31 cellular contexts compared by ENCODE assay signal in the genomic region with DNA sequence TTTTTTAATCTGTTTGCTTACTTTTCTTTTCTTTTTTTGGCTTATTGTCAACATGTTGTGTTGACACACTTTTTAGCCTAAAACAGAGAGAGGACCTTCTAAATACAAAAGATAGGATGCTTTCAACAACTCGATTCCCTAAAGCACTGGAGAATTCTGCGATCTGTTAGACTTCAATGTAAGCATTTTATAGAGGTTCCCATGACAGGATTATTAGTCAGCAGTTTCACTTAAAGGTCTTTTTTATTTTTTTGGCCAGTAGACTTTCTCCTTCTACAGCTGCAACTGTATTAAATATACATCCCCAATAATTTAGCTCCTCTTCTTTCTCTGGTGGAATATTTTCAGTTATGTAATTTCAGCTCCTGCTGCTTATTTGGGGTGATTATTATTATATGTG. TPM values are rescaled to one million over a fixed set of nuclear protein-coding genes. Genes with fewer than 3 reads are reported as not detected.
DNase-seq lines count a peak whose midpoint lies in the region; ATAC-seq and TF ChIP-seq lines count a peak whose summit lies in the region.
"Had no signal": no experiment of that assay in that cellular context is flagged by ENCODE, and none has a peak within 500 bp of the region (broad histone marks: within the 10 kb centered on the region; RNA-seq: fewer than 3 reads in every experiment).

No MANE protein-coding gene starts in this region.

- intact Hi-C loops in MCF 10A (cut with micrococcal nuclease) (no loop called here), breast epithelium (cut with DNase I; ENCODE audit: low total_unique reads) (loop anchor here (5.0 to 10.0 kb wide), 2 partner anchors 128 to 530 kb away; no protein-coding TSS in a partner anchor), mammary epithelial cell (cut with micrococcal nuclease) (no loop called here), mucosa of descending colon (cut with DNase I, micrococcal nuclease) (no loop called here)
- intact Hi-C loops in activated CD4-positive, alpha-beta T cell treated with anti-CD3 and anti-CD28 coated beads, Interleukin-2, amount 10 ng/mL, durations not matched to agents 24 days and 14 days (cut with micrococcal nuclease): no loop called here

- H3K4me1 ChIP-seq in breast epithelium (no peaks in the 10 kb centered on the region), mammary epithelial cell (ENCODE audit: insufficient read depth, low read length) (peaks cover 15% of the 10 kb centered on the region), skeletal muscle satellite cell (ENCODE audit: control insufficient read depth, insufficient read depth, low read length) (peaks cover 58% of the 10 kb centered on the region), mucosa of descending colon (ENCODE audit: low read depth) (no peaks in the 10 kb centered on the region)
- H3K4me1 ChIP-seq: parathyroid adenoma, uterus had no signal

- no peaks in the 10 kb centered on the region for H3K27me3 Mint-ChIP-seq in MCF 10A (ENCODE audit: insufficient read depth, unreplicated experiment)
- H3K27me3 Mint-ChIP-seq in activated CD4-positive, alpha-beta T cell treated with anti-CD3 and anti-CD28 coated beads, Interleukin-2, amount 10 ng/mL, durations not matched to agents 24 days and 14 days: peaks cover 36% of the 10 kb centered on the region

- H3K36me3 ChIP-seq in breast epithelium: no peaks in the 10 kb centered on the region
- no peaks in the 10 kb centered on the region for H3K36me3 ChIP-seq in mammary epithelial cell (ENCODE audit: insufficient read depth, low read length)
- no peaks in the 10 kb centered on the region for H3K36me3 ChIP-seq in skeletal muscle satellite cell (ENCODE audit: insufficient read depth, low read length)
- H3K36me3 ChIP-seq in mucosa of descending colon (ENCODE audit: low read depth): no peaks in the 10 kb centered on the region
- H3K36me3 ChIP-seq: stomach, uterus had no signal

- ATAC-seq in mucosa of descending colon: no peak
- ATAC-seq: activated CD8-positive, alpha-beta T cell treated with anti-CD3 and anti-CD28 coated beads, Interleukin-2, amount 10 ng/mL, durations not matched to agents 7 days and 5 days; activated T-helper 17 cell treated with anti-CD3 and anti-CD28 coated beads, Interleukin-2, amount 50 U/mL, for 72 hours; esophagus mucosa; Panc1 had no signal

- H3K36me3 Mint-ChIP-seq in MCF 10A (ENCODE audit: insufficient read depth, unreplicated experiment): no peaks in the 10 kb centered on the region
- H3K36me3 Mint-ChIP-seq in activated CD4-positive, alpha-beta T cell treated with anti-CD3 and anti-CD28 coated beads, Interleukin-2, amount 10 ng/mL, durations not matched to agents 24 days and 14 days (ENCODE audit: low read depth): no peaks in the 10 kb centered on the region
- H3K36me3 Mint-ChIP-seq: activated naive CD4-positive, alpha-beta T cell treated with anti-CD3 and anti-CD28 coated beads, Interleukin-2, amount 10 ng/mL, durations not matched to agents 7 days and 5 days; CD4-positive, CD25-positive, alpha-beta regulatory T cell; memory B cell had no signal

- H3K4me2 ChIP-seq in mammary epithelial cell (ENCODE audit: insufficient read depth, low read depth, low read length): no peak overlapping the region
- peak overlapping the region; percentile 29 for H3K4me2 ChIP-seq in skeletal muscle satellite cell (ENCODE audit: low read length)

- POLR2A ChIA-PET in MCF 10A (lab: Yijun Ruan, JAX): no interaction called here

- H3K4me3 Mint-ChIP-seq in MCF 10A (ENCODE audit: unreplicated experiment): no peak overlapping the region
- H3K4me3 Mint-ChIP-seq in activated CD4-positive, alpha-beta T cell treated with anti-CD3 and anti-CD28 coated beads, Interleukin-2, amount 10 ng/mL, durations not matched to agents 24 days and 14 days: no peak overlapping the region
- H3K4me3 Mint-ChIP-seq: activated CD8-positive, alpha-beta T cell treated with anti-CD3 and anti-CD28 coated beads, Interleukin-2, amount 10 ng/mL, durations not matched to agents 7 days and 5 days; activated naive CD4-positive, alpha-beta T cell treated with anti-CD3 and anti-CD28 coated beads, Interleukin-2, amount 10 ng/mL, durations not matched to agents 7 days and 5 days; activated T-helper 17 cell treated with anti-CD3 and anti-CD28 coated beads, Interleukin-2, amount 50 U/mL, for 72 hours; CD4-positive, CD25-positive, alpha-beta regulatory T cell; endodermal cell; H9; memory B cell; neural crest cell; T-helper 2 cell treated with Interferon-gamma antibody and Interleukin-4, amounts not matched to agents 5 μg/mL and 100 μg/mL, for 36 hours had no signal

- dilution Hi-C loops in mammary epithelial cell (cut with HindIII; ENCODE audit: low sequenced_read_pairs): no loop called here

- no TSS peak for BruUV-seq in MCF 10A (replicated peaks; lab: Mats Ljungman, UMichigan)
- no TSS peak for BruUV-seq in mammary epithelial cell (replicated peaks; lab: Mats Ljungman, UMichigan)

- H3K27me3 ChIP-seq in breast epithelium (no peaks in the 10 kb centered on the region), mammary epithelial cell (ENCODE audit: insufficient read depth, low read length) (no peaks in the 10 kb centered on the region), skeletal muscle satellite cell (ENCODE audit: control insufficient read depth, insufficient read depth, low read length) (no peaks in the 10 kb centered on the region)
- H3K27me3 ChIP-seq: stomach, uterus had no signal

- no peak overlapping the region for H3K27ac Mint-ChIP-seq in MCF 10A (ENCODE audit: low read depth, unreplicated experiment)
- no peak overlapping the region for H3K27ac Mint-ChIP-seq in activated CD4-positive, alpha-beta T cell treated with anti-CD3 and anti-CD28 coated beads, Interleukin-2, amount 10 ng/mL, durations not matched to agents 24 days and 14 days
- H3K27ac Mint-ChIP-seq: activated CD8-positive, alpha-beta T cell treated with anti-CD3 and anti-CD28 coated beads, Interleukin-2, amount 10 ng/mL, durations not matched to agents 7 days and 5 days; activated naive CD4-positive, alpha-beta T cell treated with anti-CD3 and anti-CD28 coated beads, Interleukin-2, amount 10 ng/mL, durations not matched to agents 7 days and 5 days; activated T-helper 17 cell treated with anti-CD3 and anti-CD28 coated beads, Interleukin-2, amount 50 U/mL, for 72 hours; CD4-positive, CD25-positive, alpha-beta regulatory T cell; endodermal cell; memory B cell; T-helper 2 cell treated with Interferon-gamma antibody and Interleukin-4, amounts not matched to agents 5 μg/mL and 100 μg/mL, for 36 hours had no signal

- no peaks in the 10 kb centered on the region for H3K9me3 Mint-ChIP-seq in MCF 10A (ENCODE audit: unreplicated experiment)
- peaks cover 9% of the 10 kb centered on the region for H3K9me3 Mint-ChIP-seq in activated CD4-positive, alpha-beta T cell treated with anti-CD3 and anti-CD28 coated beads, Interleukin-2, amount 10 ng/mL, durations not matched to agents 24 days and 14 days
- H3K9me3 Mint-ChIP-seq: endodermal cell, neural crest cell had no signal

- H3K4me3 ChIP-seq in breast epithelium (no peak overlapping the region), mammary epithelial cell (replicated peaks in 1 of 3; ENCODE audit: insufficient read depth in 1 of 3, low read depth in 2 of 3, low read length in 3 of 3) (no peak overlapping the region), fibroblast of villous mesenchyme (ENCODE audit: low read depth, low read length) (no peak overlapping the region), skeletal muscle satellite cell (ENCODE audit: low read length) (no peak overlapping the region), mucosa of descending colon (no peak overlapping the region)
- H3K4me3 ChIP-seq: stomach, uterus had no signal

- H3K27ac ChIP-seq in breast epithelium (no peak overlapping the region), mammary epithelial cell (ENCODE audit: insufficient read depth, low read depth, low read length) (no peak overlapping the region)
- H3K27ac ChIP-seq: parathyroid adenoma, stomach, uterus had no signal

- TF ChIP-seq CTCF in MCF 10A (IDR thresholded peaks at IDR 0.05; ENCODE audit: unreplicated experiment) (no peak), breast epithelium (IDR thresholded peaks at IDR 0.05) (no peak), mammary epithelial cell (conservative IDR thresholded peaks at IDR 0.05 in 1 of 2, IDR thresholded peaks at IDR 0.05 in 1 of 2; ENCODE audit: extremely low read depth in 1 of 2, insufficient read depth in 1 of 2, low read depth in 1 of 2, low read length in 2 of 2) (no peak), fibroblast of villous mesenchyme (IDR thresholded peaks at IDR 0.05; ENCODE audit: insufficient read depth, low read depth, low read length) (no peak), mucosa of descending colon (IDR thresholded peaks at IDR 0.05) (no peak)

- no peak for TF ChIP-seq POLR2A in breast epithelium (IDR thresholded peaks at IDR 0.05)

- H3K9me3 ChIP-seq in breast epithelium (no peaks in the 10 kb centered on the region), mammary epithelial cell (replicated peaks; ENCODE audit: insufficient read depth, low read length) (no peaks in the 10 kb centered on the region), skeletal muscle satellite cell (replicated peaks; ENCODE audit: low read length) (no peaks in the 10 kb centered on the region), mucosa of descending colon (no peaks in the 10 kb centered on the region)
- H3K9me3 ChIP-seq: stomach, uterus had no signal

- H3K4me1 Mint-ChIP-seq in MCF 10A (ENCODE audit: insufficient read depth, unreplicated experiment): peaks cover 25% of the 10 kb centered on the region
- no peaks in the 10 kb centered on the region for H3K4me1 Mint-ChIP-seq in activated CD4-positive, alpha-beta T cell treated with anti-CD3 and anti-CD28 coated beads, Interleukin-2, amount 10 ng/mL, durations not matched to agents 24 days and 14 days
- H3K4me1 Mint-ChIP-seq: activated naive CD4-positive, alpha-beta T cell treated with anti-CD3 and anti-CD28 coated beads, Interleukin-2, amount 10 ng/mL, durations not matched to agents 7 days and 5 days; activated T-helper 17 cell treated with anti-CD3 and anti-CD28 coated beads, Interleukin-2, amount 50 U/mL, for 72 hours; CD4-positive, CD25-positive, alpha-beta regulatory T cell; endodermal cell; neural crest cell had no signal

- 76% methylated on average over 2 of the region's 2 CpGs for WGBS in mammary epithelial cell (ENCODE audit: low coverage, missing lambda C conversion rate)

- CTCF ChIA-PET in MCF 10A (lab: Yijun Ruan, JAX) (no interaction called here), mammary epithelial cell (lab: Charles Lee; ENCODE audit: low non-redundant PET) (no interaction called here)

- peak; percentile 3 for DNase-seq in MCF 10A (ENCODE audit: unreplicated experiment)
- no peak for DNase-seq in breast epithelium (ENCODE audit: low spot score in 2 of 2)
- peak; percentile 50 for DNase-seq in mammary epithelial cell
- peak; percentile 70 for DNase-seq in fibroblast of villous mesenchyme (ENCODE audit: low read depth)
- no peak for DNase-seq in mucosa of descending colon
- no peak for DNase-seq in activated CD4-positive, alpha-beta T cell treated with anti-CD3 and anti-CD28 coated beads, Interleukin-2, amount 10 ng/mL, durations not matched to agents 24 days and 14 days
- no peak for DNase-seq in AG08396 (ENCODE audit: low spot score)
- DNase-seq: 8988T; activated CD8-positive, alpha-beta T cell treated with anti-CD3 and anti-CD28 coated beads, Interleukin-2, amount 10 ng/mL, durations not matched to agents 7 days and 5 days; activated naive CD4-positive, alpha-beta T cell treated with anti-CD3 and anti-CD28 coated beads, Interleukin-2, amount 10 ng/mL, durations not matched to agents 7 days and 5 days; AML-193; amniotic stem cell; Calu3; CD4-positive, CD25-positive, alpha-beta regulatory T cell; endodermal cell; H9; hippocampal formation; Kasumi-1; NCI-H1436 treated with DMSO at 0.1 percent for 48 hours; NCI-H2081 treated with DMSO at 0.1 percent for 48 hours; retina; stomach; uterus had no signal

- H4K20me1 ChIP-seq in mammary epithelial cell (ENCODE audit: insufficient read depth, low read length): no peaks in the 10 kb centered on the region

- H3K79me2 ChIP-seq in mammary epithelial cell (ENCODE audit: insufficient read depth, low read length): no peaks in the 10 kb centered on the region
- H3K79me2 ChIP-seq: parathyroid adenoma had no signal

- in situ Hi-C loops in mammary epithelial cell (cut with MboI; ENCODE audit: low sequenced_read_pairs in 2 of 2): loop anchor here in 1 of 2 donors (25.0 kb wide), 1 partner anchor 565 kb away; no protein-coding TSS in a partner anchor

- H2AFZ ChIP-seq in mammary epithelial cell (ENCODE audit: low read depth, low read length): no peak overlapping the region
- H2AFZ ChIP-seq: parathyroid adenoma had no signal

- no peak overlapping the region for H3K9ac ChIP-seq in mammary epithelial cell (ENCODE audit: insufficient read depth, low read length)
- H3K9ac ChIP-seq in skeletal muscle satellite cell (ENCODE audit: low read depth, low read length): peak overlapping the region; percentile 37
- H3K9ac ChIP-seq: parathyroid adenoma had no signal

RNA-seq across cellular contexts. Expression of gene NRP1, which starts 12.8 kb away (rescaled TPM):
- total RNA-seq in MCF 10A (2022) (66.6 and 117 TPM in 2 replicates), breast epithelium (10 to 100 TPM; 50.8 to 76.0 (median 74.7) TPM), mammary epithelial cell (100 to 1,000 TPM in 1 of 2 donors, 10 to 100 TPM in 1; 40.2 to 226 TPM), fibroblast of villous mesenchyme (197 and 222 TPM in 2 replicates), mucosa of descending colon (10 to 100 TPM; 12.3 to 52.3 (median 33.2) TPM)
- polyA plus RNA-seq in mammary epithelial cell: 81.4 TPM
- polyA minus RNA-seq in mammary epithelial cell: 253 TPM
- 292 and 302 TPM in 2 replicates for total RNA-seq in skeletal muscle satellite cell (2012; rRNA removed)
- 5.0 TPM in 2 replicates for total RNA-seq in activated CD4-positive, alpha-beta T cell treated with anti-CD3 and anti-CD28 coated beads, Interleukin-2, amount 10 ng/mL, durations not matched to agents 24 days and 14 days
- total RNA-seq: CD4-positive, CD25-positive, alpha-beta regulatory T cell had no signal

Comparison
In these comparisons a context has a peak if more than half of its experiments do, and no peak if none do; other contexts are left out.
1. DNase-seq: peak in MCF 10A (single experiment), mammary epithelial cell (single experiment) and fibroblast of villous mesenchyme (single experiment); none in breast epithelium (0 of 2), mucosa of descending colon (0 of 3), activated CD4-positive, alpha-beta T cell treated with anti-CD3 and anti-CD28 coated beads, Interleukin-2, amount 10 ng/mL, durations not matched to agents 24 days and 14 days (single experiment) and AG08396 (single experiment).